ENCODE assay signal across 1 cellular context in the genomic region with DNA sequence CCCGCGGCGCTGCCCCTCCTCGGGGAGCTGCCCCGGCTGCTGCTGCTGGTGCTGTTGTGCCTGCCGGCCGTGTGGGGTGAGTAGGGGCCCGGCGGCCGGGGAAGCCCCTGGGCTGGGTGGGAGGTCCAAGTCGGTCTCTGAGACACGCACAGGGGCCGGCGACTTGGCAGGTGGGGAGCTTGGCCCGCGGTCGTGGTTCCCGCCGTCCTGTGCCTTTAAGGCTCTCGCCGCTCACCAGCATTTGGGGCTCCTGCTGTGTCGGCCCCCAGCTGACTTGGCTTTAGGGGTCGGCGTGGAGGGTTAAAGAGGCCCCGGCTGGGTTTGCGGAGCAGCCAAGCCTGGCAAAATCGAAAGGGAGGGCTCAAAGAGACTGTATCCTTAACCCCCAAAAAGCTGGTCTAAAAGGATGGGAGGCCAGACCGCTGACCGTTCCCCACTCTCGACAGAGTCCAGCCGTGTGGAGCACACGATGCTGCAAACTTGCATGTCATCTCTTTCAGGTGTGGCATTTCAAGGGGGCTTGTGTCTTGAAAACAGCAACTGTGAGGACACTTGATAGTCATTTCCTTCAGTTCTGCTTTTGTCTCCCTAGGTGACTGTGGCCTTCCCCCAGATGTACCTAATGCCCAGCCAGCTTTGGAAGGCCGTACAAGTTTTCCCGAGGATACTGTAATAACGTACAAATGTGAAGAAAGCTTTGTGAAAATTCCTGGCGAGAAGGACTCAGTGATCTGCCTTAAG.
A peak's percentile ranks its signal among the peaks of the same experiment; 100 is the strongest.
TF ChIP-seq lines count a peak whose summit lies in the region.

No MANE protein-coding gene starts in this region.

TF ChIP-seq in K562, 482 proteins besides CTCF, POLR2A, EP300 and RAD21 (continued from another document and continues in another):
- TF ChIP-seq, protein P1, sequence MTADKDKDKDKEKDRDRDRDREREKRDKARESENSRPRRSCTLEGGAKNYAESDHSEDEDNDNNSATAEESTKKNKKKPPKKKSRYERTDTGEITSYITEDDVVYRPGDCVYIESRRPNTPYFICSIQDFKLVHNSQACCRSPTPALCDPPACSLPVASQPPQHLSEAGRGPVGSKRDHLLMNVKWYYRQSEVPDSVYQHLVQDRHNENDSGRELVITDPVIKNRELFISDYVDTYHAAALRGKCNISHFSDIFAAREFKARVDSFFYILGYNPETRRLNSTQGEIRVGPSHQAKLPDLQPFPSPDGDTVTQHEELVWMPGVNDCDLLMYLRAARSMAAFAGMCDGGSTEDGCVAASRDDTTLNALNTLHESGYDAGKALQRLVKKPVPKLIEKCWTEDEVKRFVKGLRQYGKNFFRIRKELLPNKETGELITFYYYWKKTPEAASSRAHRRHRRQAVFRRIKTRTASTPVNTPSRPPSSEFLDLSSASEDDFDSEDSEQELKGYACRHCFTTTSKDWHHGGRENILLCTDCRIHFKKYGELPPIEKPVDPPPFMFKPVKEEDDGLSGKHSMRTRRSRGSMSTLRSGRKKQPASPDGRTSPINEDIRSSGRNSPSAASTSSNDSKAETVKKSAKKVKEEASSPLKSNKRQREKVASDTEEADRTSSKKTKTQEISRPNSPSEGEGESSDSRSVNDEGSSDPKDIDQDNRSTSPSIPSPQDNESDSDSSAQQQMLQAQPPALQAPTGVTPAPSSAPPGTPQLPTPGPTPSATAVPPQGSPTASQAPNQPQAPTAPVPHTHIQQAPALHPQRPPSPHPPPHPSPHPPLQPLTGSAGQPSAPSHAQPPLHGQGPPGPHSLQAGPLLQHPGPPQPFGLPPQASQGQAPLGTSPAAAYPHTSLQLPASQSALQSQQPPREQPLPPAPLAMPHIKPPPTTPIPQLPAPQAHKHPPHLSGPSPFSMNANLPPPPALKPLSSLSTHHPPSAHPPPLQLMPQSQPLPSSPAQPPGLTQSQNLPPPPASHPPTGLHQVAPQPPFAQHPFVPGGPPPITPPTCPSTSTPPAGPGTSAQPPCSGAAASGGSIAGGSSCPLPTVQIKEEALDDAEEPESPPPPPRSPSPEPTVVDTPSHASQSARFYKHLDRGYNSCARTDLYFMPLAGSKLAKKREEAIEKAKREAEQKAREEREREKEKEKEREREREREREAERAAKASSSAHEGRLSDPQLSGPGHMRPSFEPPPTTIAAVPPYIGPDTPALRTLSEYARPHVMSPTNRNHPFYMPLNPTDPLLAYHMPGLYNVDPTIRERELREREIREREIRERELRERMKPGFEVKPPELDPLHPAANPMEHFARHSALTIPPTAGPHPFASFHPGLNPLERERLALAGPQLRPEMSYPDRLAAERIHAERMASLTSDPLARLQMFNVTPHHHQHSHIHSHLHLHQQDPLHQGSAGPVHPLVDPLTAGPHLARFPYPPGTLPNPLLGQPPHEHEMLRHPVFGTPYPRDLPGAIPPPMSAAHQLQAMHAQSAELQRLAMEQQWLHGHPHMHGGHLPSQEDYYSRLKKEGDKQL (CRISPR knock-in tag; IDR thresholded peaks at IDR 0.05; ENCODE audit: borderline replicate concordance): no peak
- TF ChIP-seq ZKSCAN3 (CRISPR knock-in tag; IDR thresholded peaks at IDR 0.05) (no peak), ZNF316 (IDR thresholded peaks at IDR 0.05) (peak; percentile 39; the same call in 1 of the 2 replicates), FUS (optimal IDR thresholded peaks at IDR 0.05; ENCODE audit: low read depth, low read length) (peak; percentile 59), DIDO1 (tag; IDR thresholded peaks at IDR 0.05; ENCODE audit: low read depth) (no peak), EHMT2 (IDR thresholded peaks at IDR 0.05) (no peak), BRF1 (IDR thresholded peaks at IDR 0.05; ENCODE audit: borderline replicate concordance, extremely low read depth, insufficient read length) (no peak), ESRRA (IDR thresholded peaks at IDR 0.05; ENCODE audit: borderline replicate concordance, low read depth) (no peak), MYNN (IDR thresholded peaks at IDR 0.05) (no peak), MYNN (CRISPR knock-in tag; IDR thresholded peaks at IDR 0.05) (no peak), NCOR1 (IDR thresholded peaks at IDR 0.05) (no peak; the same call in 1 of the 2 replicates), RUNX1 (IDR thresholded peaks at IDR 0.05; ENCODE audit: low read depth) (no peak), SMARCC2 (IDR thresholded peaks at IDR 0.05; ENCODE audit: low read depth) (0 out of 2 replicates have a peak, but pooled peaks have one; percentile 22), NFE2L1 (tag; IDR thresholded peaks at IDR 0.05; ENCODE audit: borderline replicate concordance, low read depth) (no peak), SNIP1 (IDR thresholded peaks at IDR 0.05; ENCODE audit: low read depth) (no peak), RBM39 (optimal IDR thresholded peaks at IDR 0.05; ENCODE audit: low read depth, low read length) (no peak), ZBED1 (IDR thresholded peaks at IDR 0.05) (no peak), NR1H2 (CRISPR knock-in tag; IDR thresholded peaks at IDR 0.05) (0 out of 2 replicates have a peak, but pooled peaks have one; percentile 44), ELF2 (CRISPR knock-in tag; IDR thresholded peaks at IDR 0.05) (no peak; the same call in 1 of the 2 replicates), ZNF77 (CRISPR knock-in tag; IDR thresholded peaks at IDR 0.05) (no peak), NELFE (IDR thresholded peaks at IDR 0.05; ENCODE audit: insufficient read depth, insufficient read length) (no peak), GATA2 (CRISPR knock-in tag; IDR thresholded peaks at IDR 0.05) (no peak), BMI1 (IDR thresholded peaks at IDR 0.05; ENCODE audit: low read length) (no peak), TCF7 (IDR thresholded peaks at IDR 0.05; ENCODE audit: borderline replicate concordance) (no peak), MTA3 (IDR thresholded peaks at IDR 0.05; ENCODE audit: borderline replicate concordance) (0 out of 2 replicates have a peak, but pooled peaks have one; percentile 4), DNMT1 (IDR thresholded peaks at IDR 0.05) (no peak), ATF1 (CRISPR knock-in tag; IDR thresholded peaks at IDR 0.05) (no peak), ATF1 (tag; IDR thresholded peaks at IDR 0.05) (no peak), SRSF3 (IDR thresholded peaks at IDR 0.05; ENCODE audit: insufficient read depth, low read length) (0 out of 2 replicates have a peak, but pooled peaks have one; percentile 79), TBL1XR1 (IDR thresholded peaks at IDR 0.05; ENCODE audit: low read length in 2 of 2) (peak in 1 of 2 experiments; percentile 49; a peak in 1 of 4 replicates), ZNF79 (CRISPR knock-in tag; IDR thresholded peaks at IDR 0.05; ENCODE audit: low read depth) (no peak), OTX1 (CRISPR knock-in tag; IDR thresholded peaks at IDR 0.05) (0 out of 2 replicates have a peak, but pooled peaks have one; percentile 4), MECOM (CRISPR knock-in tag; IDR thresholded peaks at IDR 0.05) (no peak), CBX2 (IDR thresholded peaks at IDR 0.05; ENCODE audit: insufficient read depth, low read length, poor library complexity, severe bottlenecking) (no peak), ZSCAN32 (CRISPR knock-in tag; IDR thresholded peaks at IDR 0.05) (no peak), GABPA (tag; conservative IDR thresholded peaks at IDR 0.05; ENCODE audit: low read depth) (no peak), HNRNPLL (IDR thresholded peaks at IDR 0.05; ENCODE audit: low read depth, low read length, poor library complexity, severe bottlenecking) (no peak), HEY1 (CRISPR knock-in tag; IDR thresholded peaks at IDR 0.05; ENCODE audit: borderline replicate concordance) (no peak)
- TF ChIP-seq, protein P2, sequence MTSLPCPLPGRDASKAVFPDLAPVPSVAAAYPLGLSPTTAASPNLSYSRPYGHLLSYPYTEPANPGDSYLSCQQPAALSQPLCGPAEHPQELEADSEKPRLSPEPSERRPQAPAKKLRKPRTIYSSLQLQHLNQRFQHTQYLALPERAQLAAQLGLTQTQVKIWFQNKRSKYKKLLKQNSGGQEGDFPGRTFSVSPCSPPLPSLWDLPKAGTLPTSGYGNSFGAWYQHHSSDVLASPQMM (CRISPR knock-in tag; IDR thresholded peaks at IDR 0.05): no peak
- TF ChIP-seq, protein P3, sequence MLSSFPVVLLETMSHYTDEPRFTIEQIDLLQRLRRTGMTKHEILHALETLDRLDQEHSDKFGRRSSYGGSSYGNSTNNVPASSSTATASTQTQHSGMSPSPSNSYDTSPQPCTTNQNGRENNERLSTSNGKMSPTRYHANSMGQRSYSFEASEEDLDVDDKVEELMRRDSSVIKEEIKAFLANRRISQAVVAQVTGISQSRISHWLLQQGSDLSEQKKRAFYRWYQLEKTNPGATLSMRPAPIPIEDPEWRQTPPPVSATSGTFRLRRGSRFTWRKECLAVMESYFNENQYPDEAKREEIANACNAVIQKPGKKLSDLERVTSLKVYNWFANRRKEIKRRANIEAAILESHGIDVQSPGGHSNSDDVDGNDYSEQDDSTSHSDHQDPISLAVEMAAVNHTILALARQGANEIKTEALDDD (IDR thresholded peaks at IDR 0.05): no peak
- TF ChIP-seq, protein P4, sequence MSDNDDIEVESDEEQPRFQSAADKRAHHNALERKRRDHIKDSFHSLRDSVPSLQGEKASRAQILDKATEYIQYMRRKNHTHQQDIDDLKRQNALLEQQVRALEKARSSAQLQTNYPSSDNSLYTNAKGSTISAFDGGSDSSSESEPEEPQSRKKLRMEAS (CRISPR knock-in tag; IDR thresholded peaks at IDR 0.05): no peak
- TF ChIP-seq, protein P5, sequence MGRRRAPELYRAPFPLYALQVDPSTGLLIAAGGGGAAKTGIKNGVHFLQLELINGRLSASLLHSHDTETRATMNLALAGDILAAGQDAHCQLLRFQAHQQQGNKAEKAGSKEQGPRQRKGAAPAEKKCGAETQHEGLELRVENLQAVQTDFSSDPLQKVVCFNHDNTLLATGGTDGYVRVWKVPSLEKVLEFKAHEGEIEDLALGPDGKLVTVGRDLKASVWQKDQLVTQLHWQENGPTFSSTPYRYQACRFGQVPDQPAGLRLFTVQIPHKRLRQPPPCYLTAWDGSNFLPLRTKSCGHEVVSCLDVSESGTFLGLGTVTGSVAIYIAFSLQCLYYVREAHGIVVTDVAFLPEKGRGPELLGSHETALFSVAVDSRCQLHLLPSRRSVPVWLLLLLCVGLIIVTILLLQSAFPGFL (CRISPR knock-in tag; IDR thresholded peaks at IDR 0.05): no peak
- TF ChIP-seq, protein P6, sequence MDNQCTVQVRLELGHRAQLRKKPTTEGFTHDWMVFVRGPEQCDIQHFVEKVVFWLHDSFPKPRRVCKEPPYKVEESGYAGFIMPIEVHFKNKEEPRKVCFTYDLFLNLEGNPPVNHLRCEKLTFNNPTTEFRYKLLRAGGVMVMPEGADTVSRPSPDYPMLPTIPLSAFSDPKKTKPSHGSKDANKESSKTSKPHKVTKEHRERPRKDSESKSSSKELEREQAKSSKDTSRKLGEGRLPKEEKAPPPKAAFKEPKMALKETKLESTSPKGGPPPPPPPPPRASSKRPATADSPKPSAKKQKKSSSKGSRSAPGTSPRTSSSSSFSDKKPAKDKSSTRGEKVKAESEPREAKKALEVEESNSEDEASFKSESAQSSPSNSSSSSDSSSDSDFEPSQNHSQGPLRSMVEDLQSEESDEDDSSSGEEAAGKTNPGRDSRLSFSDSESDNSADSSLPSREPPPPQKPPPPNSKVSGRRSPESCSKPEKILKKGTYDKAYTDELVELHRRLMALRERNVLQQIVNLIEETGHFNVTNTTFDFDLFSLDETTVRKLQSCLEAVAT (IDR thresholded peaks at IDR 0.05): no peak; a peak in 1 of 4 replicates
- TF ChIP-seq, protein P7, sequence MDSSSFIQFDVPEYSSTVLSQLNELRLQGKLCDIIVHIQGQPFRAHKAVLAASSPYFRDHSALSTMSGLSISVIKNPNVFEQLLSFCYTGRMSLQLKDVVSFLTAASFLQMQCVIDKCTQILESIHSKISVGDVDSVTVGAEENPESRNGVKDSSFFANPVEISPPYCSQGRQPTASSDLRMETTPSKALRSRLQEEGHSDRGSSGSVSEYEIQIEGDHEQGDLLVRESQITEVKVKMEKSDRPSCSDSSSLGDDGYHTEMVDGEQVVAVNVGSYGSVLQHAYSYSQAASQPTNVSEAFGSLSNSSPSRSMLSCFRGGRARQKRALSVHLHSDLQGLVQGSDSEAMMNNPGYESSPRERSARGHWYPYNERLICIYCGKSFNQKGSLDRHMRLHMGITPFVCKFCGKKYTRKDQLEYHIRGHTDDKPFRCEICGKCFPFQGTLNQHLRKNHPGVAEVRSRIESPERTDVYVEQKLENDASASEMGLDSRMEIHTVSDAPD (CRISPR knock-in tag; IDR thresholded peaks at IDR 0.05): no peak
- TF ChIP-seq, protein P8, sequence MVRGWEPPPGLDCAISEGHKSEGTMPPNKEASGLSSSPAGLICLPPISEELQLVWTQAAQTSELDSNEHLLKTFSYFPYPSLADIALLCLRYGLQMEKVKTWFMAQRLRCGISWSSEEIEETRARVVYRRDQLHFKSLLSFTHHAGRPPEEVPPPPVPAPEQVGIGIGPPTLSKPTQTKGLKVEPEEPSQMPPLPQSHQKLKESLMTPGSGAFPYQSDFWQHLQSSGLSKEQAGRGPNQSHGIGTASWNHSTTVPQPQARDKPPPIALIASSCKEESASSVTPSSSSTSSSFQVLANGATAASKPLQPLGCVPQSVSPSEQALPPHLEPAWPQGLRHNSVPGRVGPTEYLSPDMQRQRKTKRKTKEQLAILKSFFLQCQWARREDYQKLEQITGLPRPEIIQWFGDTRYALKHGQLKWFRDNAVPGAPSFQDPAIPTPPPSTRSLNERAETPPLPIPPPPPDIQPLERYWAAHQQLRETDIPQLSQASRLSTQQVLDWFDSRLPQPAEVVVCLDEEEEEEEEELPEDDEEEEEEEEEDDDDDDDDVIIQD (CRISPR knock-in tag; IDR thresholded peaks at IDR 0.05): 0 out of 2 replicates have a peak, but pooled peaks have one; percentile 35
- TF ChIP-seq, protein P9, sequence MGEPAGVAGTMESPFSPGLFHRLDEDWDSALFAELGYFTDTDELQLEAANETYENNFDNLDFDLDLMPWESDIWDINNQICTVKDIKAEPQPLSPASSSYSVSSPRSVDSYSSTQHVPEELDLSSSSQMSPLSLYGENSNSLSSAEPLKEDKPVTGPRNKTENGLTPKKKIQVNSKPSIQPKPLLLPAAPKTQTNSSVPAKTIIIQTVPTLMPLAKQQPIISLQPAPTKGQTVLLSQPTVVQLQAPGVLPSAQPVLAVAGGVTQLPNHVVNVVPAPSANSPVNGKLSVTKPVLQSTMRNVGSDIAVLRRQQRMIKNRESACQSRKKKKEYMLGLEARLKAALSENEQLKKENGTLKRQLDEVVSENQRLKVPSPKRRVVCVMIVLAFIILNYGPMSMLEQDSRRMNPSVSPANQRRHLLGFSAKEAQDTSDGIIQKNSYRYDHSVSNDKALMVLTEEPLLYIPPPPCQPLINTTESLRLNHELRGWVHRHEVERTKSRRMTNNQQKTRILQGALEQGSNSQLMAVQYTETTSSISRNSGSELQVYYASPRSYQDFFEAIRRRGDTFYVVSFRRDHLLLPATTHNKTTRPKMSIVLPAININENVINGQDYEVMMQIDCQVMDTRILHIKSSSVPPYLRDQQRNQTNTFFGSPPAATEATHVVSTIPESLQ (CRISPR knock-in tag; IDR thresholded peaks at IDR 0.05): no peak; the same call in 1 of the 2 replicates
- TF ChIP-seq, protein P10, sequence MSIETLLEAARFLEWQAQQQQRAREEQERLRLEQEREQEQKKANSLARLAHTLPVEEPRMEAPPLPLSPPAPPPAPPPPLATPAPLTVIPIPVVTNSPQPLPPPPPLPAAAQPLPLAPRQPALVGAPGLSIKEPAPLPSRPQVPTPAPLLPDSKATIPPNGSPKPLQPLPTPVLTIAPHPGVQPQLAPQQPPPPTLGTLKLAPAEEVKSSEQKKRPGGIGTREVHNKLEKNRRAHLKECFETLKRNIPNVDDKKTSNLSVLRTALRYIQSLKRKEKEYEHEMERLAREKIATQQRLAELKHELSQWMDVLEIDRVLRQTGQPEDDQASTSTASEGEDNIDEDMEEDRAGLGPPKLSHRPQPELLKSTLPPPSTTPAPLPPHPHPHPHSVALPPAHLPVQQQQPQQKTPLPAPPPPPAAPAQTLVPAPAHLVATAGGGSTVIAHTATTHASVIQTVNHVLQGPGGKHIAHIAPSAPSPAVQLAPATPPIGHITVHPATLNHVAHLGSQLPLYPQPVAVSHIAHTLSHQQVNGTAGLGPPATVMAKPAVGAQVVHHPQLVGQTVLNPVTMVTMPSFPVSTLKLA (conservative IDR thresholded peaks at IDR 0.05): peak in 1 of 2 experiments; percentile 59; a peak in 2 of 4 replicates
